9 cellular contexts compared by ENCODE assay signal in genomic region chr13:28533049-28533436, GRCh38. TPM values are rescaled to one million over a fixed set of nuclear protein-coding genes. Genes with fewer than 3 reads are reported as not detected.
DNase-seq lines count a peak whose midpoint lies in the region; ATAC-seq and TF ChIP-seq lines count a peak whose summit lies in the region.
"Had no signal": no experiment of that assay in that cellular context is flagged by ENCODE, and none has a peak within 500 bp of the region (broad histone marks: within the 10 kb centered on the region; RNA-seq: fewer than 3 reads in every experiment).

No MANE protein-coding gene starts in this region.

- H3K27ac ChIP-seq in lower lobe of right lung (peak overlapping the region; percentile 62), tibial nerve (peak overlapping the region in 1 of 4 donors; percentile 69)

- H3K9me3 Mint-ChIP-seq in activated naive CD4-positive, alpha-beta T cell treated with anti-CD3 and anti-CD28 coated beads, Interleukin-2, amount 10 ng/mL, durations not matched to agents 7 days and 5 days = no peaks in the 10 kb centered on the region

- H3K36me3 Mint-ChIP-seq in activated naive CD4-positive, alpha-beta T cell treated with anti-CD3 and anti-CD28 coated beads, Interleukin-2, amount 10 ng/mL, durations not matched to agents 7 days and 5 days = no peaks in the 10 kb centered on the region

- H3K36me3 ChIP-seq in lower lobe of right lung (no peaks in the 10 kb centered on the region), tibial nerve (no peaks in the 10 kb centered on the region)

- in situ Hi-C loops in astrocyte of the cerebellum (cut with HindIII; ENCODE audit: low sequenced_read_pairs) = no loop called here

- ATAC-seq in lower lobe of right lung (no peak), HG02970 (IDR thresholded peaks at IDR 0.05; ENCODE audit: low FRiP score, unreplicated experiment) (no peak), GM19328 (IDR thresholded peaks at IDR 0.05; ENCODE audit: unreplicated experiment) (no peak), GM21717 (IDR thresholded peaks at IDR 0.05; ENCODE audit: unreplicated experiment) (no peak)

- peaks cover 18% of the 10 kb centered on the region for H3K4me1 ChIP-seq in lower lobe of right lung
- peaks cover 0 to 29% (median 5%) of the 10 kb centered on the region in 4 donors for H3K4me1 ChIP-seq in tibial nerve

- intact Hi-C loops in lower lobe of right lung (cut with DNase I) = no loop called here

- H3K27me3 ChIP-seq in lower lobe of right lung (ENCODE audit: low read depth) = peaks cover 32% of the 10 kb centered on the region
- peaks cover 0 to 45% of the 10 kb centered on the region in 2 donors for H3K27me3 ChIP-seq in tibial nerve

- peaks cover 3% of the 10 kb centered on the region for H3K4me1 Mint-ChIP-seq in activated naive CD4-positive, alpha-beta T cell treated with anti-CD3 and anti-CD28 coated beads, Interleukin-2, amount 10 ng/mL, durations not matched to agents 7 days and 5 days

- DNase-seq in activated naive CD4-positive, alpha-beta T cell treated with anti-CD3 and anti-CD28 coated beads, Interleukin-2, amount 10 ng/mL, durations not matched to agents 7 days and 5 days = no peak
- DNase-seq in activated naive CD4-positive, alpha-beta T cell treated with Interleukin-2 at 50 U/mL for 16 hours = no peak
- DNase-seq in astrocyte of the cerebellum (ENCODE audit: low read depth) (no peak), lower lobe of right lung (no peak), tibial nerve (ENCODE audit: low spot score in 2 of 2) (no peak)
- DNase-seq: NK-92 treated with Interleukin-12 subunit alpha and Interleukin-12 subunit beta, amount 100 ng/mL, for 24 hours had no signal

- H3K9me3 ChIP-seq in lower lobe of right lung (no peaks in the 10 kb centered on the region), tibial nerve (no peaks in the 10 kb centered on the region)

- H3K27ac Mint-ChIP-seq in activated naive CD4-positive, alpha-beta T cell treated with anti-CD3 and anti-CD28 coated beads, Interleukin-2, amount 10 ng/mL, durations not matched to agents 7 days and 5 days = no peak overlapping the region

- TF ChIP-seq CTCF in astrocyte of the cerebellum (IDR thresholded peaks at IDR 0.05; ENCODE audit: low read depth, low read length, missing control alignments) (no peak), lower lobe of right lung (IDR thresholded peaks at IDR 0.05) (no peak), tibial nerve (IDR thresholded peaks at IDR 0.05) (no peak)

- H3K4me3 ChIP-seq in astrocyte of the cerebellum (ENCODE audit: low read depth, low read length) (peak overlapping the region; percentile 41), lower lobe of right lung (peak overlapping the region; percentile 50), tibial nerve (peak overlapping the region; percentile 15 to 59 (median 27))

- 12 to 15% methylated on average over 17 of the region's 17 CpGs for WGBS in tibial nerve, 2 donors

- no peak for TF ChIP-seq EP300 in tibial nerve (IDR thresholded peaks at IDR 0.05)

- CTCF ChIA-PET in activated naive CD4-positive, alpha-beta T cell treated with anti-CD3 and anti-CD28 coated beads, Interleukin-2, amount 10 ng/mL, durations not matched to agents 7 days and 5 days (lab: Charles Lee) = no interaction called here

- no peak for TF ChIP-seq POLR2A in tibial nerve (IDR thresholded peaks at IDR 0.05)

- H3K27me3 Mint-ChIP-seq in activated naive CD4-positive, alpha-beta T cell treated with anti-CD3 and anti-CD28 coated beads, Interleukin-2, amount 10 ng/mL, durations not matched to agents 7 days and 5 days = peaks cover 47% of the 10 kb centered on the region

- peak overlapping the region; percentile 54 for H3K4me3 Mint-ChIP-seq in activated naive CD4-positive, alpha-beta T cell treated with anti-CD3 and anti-CD28 coated beads, Interleukin-2, amount 10 ng/mL, durations not matched to agents 7 days and 5 days

RNA-seq across cellular contexts. Expression of gene FLT1, which starts 38.1 kb away (rescaled TPM):
- 41.9 TPM for total RNA-seq in lower lobe of right lung
- total RNA-seq in tibial nerve = 10 to 100 TPM; 19.3 to 48.6 (median 24.4) TPM
